ENCODE assay signal across 27 cellular contexts in the genomic region with DNA sequence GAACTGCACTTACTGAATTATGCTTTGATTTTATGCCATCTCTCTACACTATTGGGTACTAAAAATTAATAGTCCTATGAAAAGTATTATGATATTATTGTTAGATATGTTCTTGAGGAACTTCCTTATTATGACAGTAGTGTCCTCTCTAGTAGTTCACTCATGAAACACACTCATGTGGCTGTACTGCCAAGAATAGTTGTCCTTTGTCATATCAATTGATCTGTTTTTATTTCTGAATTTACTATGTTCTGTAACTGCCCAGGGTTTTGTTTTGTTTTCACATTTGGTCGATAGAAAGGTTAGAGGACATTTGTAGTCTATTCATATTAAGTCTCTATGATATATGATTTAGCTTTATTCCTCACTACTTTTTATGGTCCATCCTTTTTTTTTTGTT.
"Had no signal": no experiment of that assay in that cellular context is flagged by ENCODE, and none has a peak within 500 bp of the region (broad histone marks: within the 10 kb centered on the region; RNA-seq: fewer than 3 reads in every experiment).

No MANE protein-coding gene starts in this region.

- DNase-seq: stimulated activated CD4-positive, alpha-beta T cell treated with anti-CD3 and anti-CD28 coated beads, Interleukin-2, amount 100 ng/mL, for 48 hours; stimulated activated CD4-positive, alpha-beta T cell treated with anti-CD3 and anti-CD28 coated beads, Interleukin-4, amount 100 ng/mL, for 1 hour; stimulated activated CD4-positive, alpha-beta T cell treated with anti-CD3 and anti-CD28 coated beads, Interleukin-4, amount 100 ng/mL, for 24 hours; stimulated activated CD4-positive, alpha-beta T cell treated with anti-CD3 and anti-CD28 coated beads, Interleukin-4, amount 100 ng/mL, for 4 hours; stimulated activated CD8-positive, alpha-beta memory T cell treated with anti-CD3 and anti-CD28 coated beads, Interleukin-4, amount 100 ng/mL, for 48 hours; stimulated activated naive B cell treated with anti-CD40 and anti-IgM and Interleukin-4, amounts not matched to agents 10 μg/mL and 1 μg/mL and 100 μg/mL, for 72 hours; stimulated activated naive CD4-positive, alpha-beta T cell; stimulated activated naive CD4-positive, alpha-beta T cell treated with Interleukin-2 at 50 U/mL for 16 hours; stimulated activated naive CD8-positive, alpha-beta T cell treated with anti-CD3 and anti-CD28 coated beads, Interleukin-15, amount 100 ng/mL, for 72 hours; stimulated activated naive CD8-positive, alpha-beta T cell treated with anti-CD3 and anti-CD28 coated beads, Interleukin-15, Interleukin-2, amounts not matched to agents 100 U/mL and 50 U/mL, for 24 hours; stomach; substantia nigra; testis; thyroid gland; tibial artery; transverse colon; trophoblast cell; upper lobe of left lung; upper lobe of right lung; uterus had no signal

- H3K9me3 ChIP-seq: stomach, suprapubic skin, testis, thoracic aorta, thyroid gland, tibial artery, tibial nerve, upper lobe of left lung, upper lobe of right lung, uterus, vagina had no signal

- H3K27ac ChIP-seq: stomach, suprapubic skin, testis, thoracic aorta, thyroid gland, tibial artery, tibial nerve, transverse colon, upper lobe of left lung, upper lobe of right lung, uterus, vagina had no signal

- FAIRE-seq: urothelium cell line had no signal

- H3K27me3 ChIP-seq: stomach, suprapubic skin, testis, thyroid gland, tibial artery, tibial nerve, transverse colon, upper lobe of left lung, upper lobe of right lung, uterus, vagina had no signal

- H3K36me3 ChIP-seq: stomach, suprapubic skin, thoracic aorta, thyroid gland, tibial artery, tibial nerve, transverse colon, upper lobe of left lung, upper lobe of right lung, uterus, vagina had no signal

- ATAC-seq: stimulated activated effector memory CD8-positive, alpha-beta T cell treated with anti-CD3 and anti-CD28 coated beads, Interleukin-12 subunit alpha, Interleukin-12 subunit beta, amount 100 ng/mL, for 72 hours; stimulated activated memory B cell treated with anti-CD40 and anti-IgM and Interleukin-4, amounts not matched to agents 10 μg/mL and 1 μg/mL and 100 μg/mL, for 72 hours; stimulated activated naive B cell treated with anti-CD40 and anti-IgM and Interleukin-4, amounts not matched to agents 10 μg/mL and 1 μg/mL and 100 μg/mL, for 72 hours; stimulated activated naive CD8-positive, alpha-beta T cell treated with anti-CD3 and anti-CD28 coated beads, Interleukin-15, amount 100 ng/mL, for 72 hours; stimulated activated naive CD8-positive, alpha-beta T cell treated with anti-CD3 and anti-CD28 coated beads, Interleukin-15, Interleukin-2, amounts not matched to agents 100 U/mL and 50 U/mL, for 24 hours; upper lobe of right lung had no signal

- H3K4me1 ChIP-seq: stomach, suprapubic skin, testis, thyroid gland, tibial artery, tibial nerve, transverse colon, upper lobe of left lung, upper lobe of right lung, uterus, vagina had no signal

- H3K4me3 ChIP-seq: stomach, suprapubic skin, testis, thoracic aorta, thyroid gland, tibial artery, tibial nerve, transverse colon, upper lobe of left lung, upper lobe of right lung, uterus, vagina had no signal
